34 cellular contexts compared by ENCODE assay signal in genomic region chr19:10922638-10923014, GRCh38. TPM values are rescaled to one million over a fixed set of nuclear protein-coding genes. Genes with fewer than 3 reads are reported as not detected.
A peak's percentile ranks its signal among the peaks of the same experiment; 100 is the strongest.
DNase-seq lines count a peak whose midpoint lies in the region; ATAC-seq and TF ChIP-seq lines count a peak whose summit lies in the region.
"Had no signal": no experiment of that assay in that cellular context is flagged by ENCODE, and none has a peak within 500 bp of the region (broad histone marks: within the 10 kb centered on the region; RNA-seq: fewer than 3 reads in every experiment).

No MANE protein-coding gene starts in this region.

- ATAC-seq in stimulated activated naive CD8-positive, alpha-beta T cell treated with anti-CD3 and anti-CD28 coated beads, Interleukin-15, Interleukin-2, amounts not matched to agents 100 U/mL and 50 U/mL, for 24 hours = no peak
- no peak for ATAC-seq in GM18502 (IDR thresholded peaks at IDR 0.05; ENCODE audit: poor library complexity, unreplicated experiment)
- no peak for ATAC-seq in esophagus mucosa
- no peak for ATAC-seq in HG02571 (IDR thresholded peaks at IDR 0.05; ENCODE audit: unreplicated experiment)
- ATAC-seq: activated T-helper 17 cell treated with anti-CD3 and anti-CD28 coated beads, Interleukin-2, amount 50 U/mL, for 72 hours; heart left ventricle had no signal

- peaks cover 5% of the 10 kb centered on the region for H3K79me2 ChIP-seq in neural progenitor cell (ENCODE audit: low read depth)

- peaks cover 4% of the 10 kb centered on the region for H3F3A ChIP-seq in neural progenitor cell (ENCODE audit: low read depth)

- H3K36me3 ChIP-seq in WERI-Rb-1 = peaks cover 67% of the 10 kb centered on the region
- H3K36me3 ChIP-seq in neural progenitor cell = no peaks in the 10 kb centered on the region

- H3K27me3 ChIP-seq in WERI-Rb-1 (ENCODE audit: insufficient read depth, low read depth, severe bottlenecking) = no peaks in the 10 kb centered on the region
- no peaks in the 10 kb centered on the region for H3K27me3 ChIP-seq in neural progenitor cell
- H3K27me3 ChIP-seq: ascending aorta, BLaER1, heart left ventricle, MG63, sigmoid colon had no signal

- no peak overlapping the region for H2AFZ ChIP-seq in neural progenitor cell (replicated peaks)

- H3K9ac ChIP-seq in neural progenitor cell = no peak overlapping the region
- H3K9ac ChIP-seq: BLaER1 had no signal

- peaks cover 5% of the 10 kb centered on the region for H3K4me1 Mint-ChIP-seq in stimulated activated naive CD8-positive, alpha-beta T cell treated with anti-CD3 and anti-CD28 coated beads, Interleukin-15, Interleukin-2, amounts not matched to agents 100 ng/mL and 50 ng/mL, for 24 hours (ENCODE audit: low read depth)
- H3K4me1 Mint-ChIP-seq in neural progenitor cell = peaks cover 3% of the 10 kb centered on the region

- H3K4me3 Mint-ChIP-seq in stimulated activated naive CD8-positive, alpha-beta T cell treated with anti-CD3 and anti-CD28 coated beads, Interleukin-15, Interleukin-2, amounts not matched to agents 100 ng/mL and 50 ng/mL, for 24 hours = no peak overlapping the region
- H3K4me3 Mint-ChIP-seq in neural progenitor cell = no peak overlapping the region
- H3K4me3 Mint-ChIP-seq: activated naive CD8-positive, alpha-beta T cell treated with anti-CD3 and anti-CD28 coated beads, Interleukin-2, amount 10 ng/mL, durations not matched to agents 7 days and 5 days; activated T-helper 17 cell treated with anti-CD3 and anti-CD28 coated beads, Interleukin-2, amount 50 U/mL, for 72 hours had no signal

- no peak for TF ChIP-seq CTCF in WERI-Rb-1 (IDR thresholded peaks at IDR 0.05; ENCODE audit: low read depth, low read length)
- TF ChIP-seq CTCF in neural progenitor cell (IDR thresholded peaks at IDR 0.05) = no peak

- no peaks in the 10 kb centered on the region for H4K20me1 ChIP-seq in neural progenitor cell (ENCODE audit: low read depth)

- H3K4me3 ChIP-seq in WERI-Rb-1 (ENCODE audit: low read depth, low read length) = no peak overlapping the region
- H3K4me3 ChIP-seq in neural progenitor cell = no peak overlapping the region
- H3K4me3 ChIP-seq: ascending aorta, BLaER1, coronary artery, heart left ventricle, left ventricle myocardium inferior, MG63, prostate gland, sigmoid colon, SK-N-MC had no signal

- no peaks in the 10 kb centered on the region for H3K9me3 Mint-ChIP-seq in stimulated activated naive CD8-positive, alpha-beta T cell treated with anti-CD3 and anti-CD28 coated beads, Interleukin-15, Interleukin-2, amounts not matched to agents 100 ng/mL and 50 ng/mL, for 24 hours
- H3K9me3 Mint-ChIP-seq in neural progenitor cell = no peaks in the 10 kb centered on the region
- H3K9me3 Mint-ChIP-seq: activated naive CD8-positive, alpha-beta T cell treated with anti-CD3 and anti-CD28 coated beads, Interleukin-2, amount 10 ng/mL, durations not matched to agents 7 days and 5 days; activated T-helper 17 cell treated with anti-CD3 and anti-CD28 coated beads, Interleukin-2, amount 50 U/mL, for 72 hours had no signal

- DNase-seq in stimulated activated naive CD8-positive, alpha-beta T cell treated with anti-CD3 and anti-CD28 coated beads, Interleukin-15, Interleukin-2, amounts not matched to agents 100 U/mL and 50 U/mL, for 24 hours = no peak
- DNase-seq in WERI-Rb-1 = no peak
- DNase-seq in neural progenitor cell (ENCODE audit: low spot score) = no peak
- no peak for DNase-seq in T-helper 9 cell
- DNase-seq: activated CD4-positive, alpha-beta T cell treated with anti-CD3 and anti-CD28 coated beads, Interleukin-2, amount 50 U/mL, for 4 hours; activated naive CD8-positive, alpha-beta T cell treated with anti-CD3 and anti-CD28 coated beads, Interleukin-2, amount 10 ng/mL, durations not matched to agents 7 days and 5 days; caudate nucleus; effector memory CD4-positive, alpha-beta T cell; erythroblast; foreskin fibroblast; islet precursor cell; KBM-7; left ventricle myocardium inferior; MG63; NCI-H1105 treated with DMSO at 0.1 percent for 48 hours; NCI-H1930; NCI-H2171 treated with DMSO at 0.1 percent for 48 hours; NCI-H510A; sigmoid colon; stimulated activated CD4-positive, alpha-beta T cell treated with anti-CD3 and anti-CD28 coated beads, Interleukin-12 subunit alpha, Interleukin-12 subunit beta, amount 100 ng/mL, for 4 hours; stimulated activated CD4-positive, alpha-beta T cell treated with anti-CD3 and anti-CD28 coated beads, Interleukin-2, amount 100 ng/mL, for 48 hours; substantia nigra; trophoblast cell had no signal

- peaks cover 6% of the 10 kb centered on the region for H3K36me3 Mint-ChIP-seq in stimulated activated naive CD8-positive, alpha-beta T cell treated with anti-CD3 and anti-CD28 coated beads, Interleukin-15, Interleukin-2, amounts not matched to agents 100 ng/mL and 50 ng/mL, for 24 hours (ENCODE audit: low read depth)
- peaks cover 9% of the 10 kb centered on the region for H3K36me3 Mint-ChIP-seq in neural progenitor cell

- H3K27me3 Mint-ChIP-seq in stimulated activated naive CD8-positive, alpha-beta T cell treated with anti-CD3 and anti-CD28 coated beads, Interleukin-15, Interleukin-2, amounts not matched to agents 100 ng/mL and 50 ng/mL, for 24 hours = no peaks in the 10 kb centered on the region
- peaks cover 7% of the 10 kb centered on the region for H3K27me3 Mint-ChIP-seq in neural progenitor cell (ENCODE audit: insufficient read depth, low read depth)
- H3K27me3 Mint-ChIP-seq: activated naive CD8-positive, alpha-beta T cell treated with anti-CD3 and anti-CD28 coated beads, Interleukin-2, amount 10 ng/mL, durations not matched to agents 7 days and 5 days; activated T-helper 17 cell treated with anti-CD3 and anti-CD28 coated beads, Interleukin-2, amount 50 U/mL, for 72 hours had no signal

- no peak overlapping the region for H3K4me2 ChIP-seq in neural progenitor cell
- H3K4me2 ChIP-seq: BLaER1 had no signal

- peak overlapping the region; percentile 16 for H3K27ac Mint-ChIP-seq in stimulated activated naive CD8-positive, alpha-beta T cell treated with anti-CD3 and anti-CD28 coated beads, Interleukin-15, Interleukin-2, amounts not matched to agents 100 ng/mL and 50 ng/mL, for 24 hours
- H3K27ac Mint-ChIP-seq in neural progenitor cell = peak overlapping the region; percentile 76
- H3K27ac Mint-ChIP-seq: activated naive CD8-positive, alpha-beta T cell treated with anti-CD3 and anti-CD28 coated beads, Interleukin-2, amount 10 ng/mL, durations not matched to agents 7 days and 5 days; activated T-helper 17 cell treated with anti-CD3 and anti-CD28 coated beads, Interleukin-2, amount 50 U/mL, for 72 hours had no signal

- no peaks in the 10 kb centered on the region for H3K9me3 ChIP-seq in WERI-Rb-1 (ENCODE audit: severe bottlenecking)
- H3K9me3 ChIP-seq in neural progenitor cell (ENCODE audit: low read depth) = no peaks in the 10 kb centered on the region
- H3K9me3 ChIP-seq: ascending aorta, BLaER1, heart left ventricle, left ventricle myocardium inferior, MG63, prostate gland, sigmoid colon had no signal

- H3K4me1 ChIP-seq in neural progenitor cell = no peaks in the 10 kb centered on the region

- peak overlapping the region; percentile 66 for H3K27ac ChIP-seq in WERI-Rb-1
- H3K27ac ChIP-seq in neural progenitor cell = no peak overlapping the region
- H3K27ac ChIP-seq: ascending aorta, BLaER1, coronary artery, heart left ventricle, left ventricle myocardium inferior, prostate gland, sigmoid colon, SK-N-MC had no signal

RNA-seq across cellular contexts. Expression of gene YIPF2, which starts 5.8 kb away (rescaled TPM):
- total RNA-seq in neural progenitor cell (ENCODE audit: low replicate concordance) = 11.9 and 36.8 TPM in 2 replicates
- 43.1 TPM for total RNA-seq in esophagus mucosa

RNA-seq across cellular contexts. Expression of gene TIMM29, which starts 6.0 kb away (rescaled TPM):
- total RNA-seq in neural progenitor cell (ENCODE audit: low replicate concordance) (24.4 and 34.9 TPM in 2 replicates), esophagus mucosa (14.3 TPM)

RNA-seq across cellular contexts. Expression of gene SMARCA4, which starts 38.2 kb away (rescaled TPM):
- total RNA-seq in neural progenitor cell (ENCODE audit: low replicate concordance) (169 and 257 TPM in 2 replicates), esophagus mucosa (93.2 TPM)

RNA-seq across cellular contexts. Expression of gene CARM1, which starts 51.3 kb away (rescaled TPM):
- 34.4 and 97.5 TPM in 2 replicates for total RNA-seq in neural progenitor cell (ENCODE audit: low replicate concordance)
- total RNA-seq in esophagus mucosa = 40.3 TPM
